ENCODE assay signal across 8 cellular contexts in the genomic region with DNA sequence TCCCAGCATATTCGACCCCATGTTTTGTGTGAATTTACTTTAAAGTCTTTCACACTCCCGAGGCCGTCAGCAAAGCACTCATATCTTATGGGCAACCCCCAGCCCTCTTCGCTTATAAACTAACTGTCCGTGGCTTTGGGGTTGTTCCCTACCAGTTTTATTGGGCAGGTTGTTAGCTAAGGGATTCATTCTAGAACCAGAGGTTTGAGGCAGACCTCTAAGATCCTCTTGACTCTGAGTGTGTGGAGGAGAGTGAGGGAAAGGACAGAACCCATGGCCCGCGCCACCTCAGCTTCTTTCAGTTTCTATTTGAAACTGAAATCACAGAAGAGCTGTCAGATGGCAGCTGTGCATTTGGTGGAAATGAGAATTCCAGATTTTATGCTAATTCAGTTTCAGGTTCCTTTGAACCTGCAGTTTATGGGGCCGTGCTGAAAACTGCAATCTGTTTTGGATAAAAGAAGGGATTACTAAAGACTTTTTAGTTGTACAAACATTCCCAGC.
DNase-seq lines count a peak whose midpoint lies in the region; ATAC-seq, FAIRE-seq and TF ChIP-seq lines count a peak whose summit lies in the region.

No MANE protein-coding gene starts in this region.

- H3K27ac Mint-ChIP-seq in CD8-positive, alpha-beta T cell, result peak overlapping the region; percentile 75
- no peak overlapping the region for H3K27ac Mint-ChIP-seq in activated naive CD8-positive, alpha-beta T cell treated with anti-CD3 and anti-CD28 coated beads, Interleukin-2, amount 50 U/mL, for 24 hours

- H3K9ac ChIP-seq in mesendoderm (ENCODE audit: low read length), result no peak overlapping the region

- peak overlapping the region; percentile 20 for H3K4me3 ChIP-seq in CD8-positive, alpha-beta T cell (ENCODE audit: low read depth, low read length)
- H3K4me3 ChIP-seq in mesendoderm (ENCODE audit: low read length), result no peak overlapping the region

- ATAC-seq in CD8-positive, alpha-beta T cell, result peak; percentile 33
- peak; percentile 83 for ATAC-seq in HG03196 (IDR thresholded peaks at IDR 0.05; ENCODE audit: unreplicated experiment)
- no peak for ATAC-seq in activated naive CD8-positive, alpha-beta T cell treated with anti-CD3 and anti-CD28 coated beads, Interleukin-2, amount 50 U/mL, for 24 hours

- H3K4ac ChIP-seq in mesendoderm (ENCODE audit: low read depth, low read length), result no peak overlapping the region

- TF ChIP-seq CTCF in CD8-positive, alpha-beta T cell (IDR thresholded peaks at IDR 0.05), result no peak

- H4K5ac ChIP-seq in mesendoderm (ENCODE audit: low read length), result no peak overlapping the region

- intact Hi-C loops in CD8-positive, alpha-beta T cell (cut with DNase I, micrococcal nuclease), result no loop called here

- H3K56ac ChIP-seq in mesendoderm (ENCODE audit: low read length), result no peak overlapping the region

- no peak overlapping the region for H3K4me2 ChIP-seq in mesendoderm (ENCODE audit: low read length)

- peak; percentile 14 for FAIRE-seq in GM19239 (lab: Jason Lieb, UNC)

- no peaks in the 10 kb centered on the region for H3K9me3 ChIP-seq in CD8-positive, alpha-beta T cell (ENCODE audit: low read length)

- no peak overlapping the region for H3K23ac ChIP-seq in mesendoderm (ENCODE audit: low read length)

- no peaks in the 10 kb centered on the region for H3K79me1 ChIP-seq in mesendoderm (ENCODE audit: low read length)

- no peak for DNase-seq in CD8-positive, alpha-beta T cell
- DNase-seq in GM19239 (ENCODE audit: insufficient read length, low spot score), result peak; percentile 28
- DNase-seq in activated naive CD8-positive, alpha-beta T cell treated with anti-CD3 and anti-CD28 coated beads, Interleukin-2, amount 50 U/mL, for 24 hours, result no peak
- no peak for DNase-seq in nucleus accumbens (lab: John Stamatoyannopoulos, UW)
- DNase-seq in mesendoderm, result no peak
- DNase-seq in ecto neural progenitor cell (ENCODE audit: low spot score), result no peak
- no peak for DNase-seq in NCI-H1436 (lab: John Stamatoyannopoulos, UW)

- H3K18ac ChIP-seq in mesendoderm (ENCODE audit: low read length), result no peak overlapping the region

- WGBS in mesendoderm (ENCODE audit: extremely low coverage, insufficient coverage, low lambda C conversion rate), result no CpG with 5 or more reads among the region's 8 CpGs

- peak overlapping the region; percentile 77 for H3K4me3 Mint-ChIP-seq in CD8-positive, alpha-beta T cell
- peak overlapping the region; percentile 35 for H3K4me3 Mint-ChIP-seq in activated naive CD8-positive, alpha-beta T cell treated with anti-CD3 and anti-CD28 coated beads, Interleukin-2, amount 50 U/mL, for 24 hours

- H3K27me3 ChIP-seq in CD8-positive, alpha-beta T cell (ENCODE audit: insufficient read depth, low read length), result no peaks in the 10 kb centered on the region
- peaks cover 22% of the 10 kb centered on the region for H3K27me3 ChIP-seq in mesendoderm (ENCODE audit: insufficient read depth, low read length, poor library complexity)

- no peaks in the 10 kb centered on the region for H3K27me3 Mint-ChIP-seq in CD8-positive, alpha-beta T cell (ENCODE audit: low read depth)
- peaks cover 4% of the 10 kb centered on the region for H3K27me3 Mint-ChIP-seq in activated naive CD8-positive, alpha-beta T cell treated with anti-CD3 and anti-CD28 coated beads, Interleukin-2, amount 50 U/mL, for 24 hours

- POLR2A ChIA-PET in CD8-positive, alpha-beta T cell (lab: Charles Lee), result interaction anchor here (1.2 kb wide), 1 partner anchor 12 kb away, joined by 3 read pairs; no protein-coding TSS in a partner anchor

- H2BK15ac ChIP-seq in mesendoderm (replicated peaks; ENCODE audit: low read depth), result no peak overlapping the region

- no peaks in the 10 kb centered on the region for H3K9me3 Mint-ChIP-seq in CD8-positive, alpha-beta T cell
- no peaks in the 10 kb centered on the region for H3K9me3 Mint-ChIP-seq in activated naive CD8-positive, alpha-beta T cell treated with anti-CD3 and anti-CD28 coated beads, Interleukin-2, amount 50 U/mL, for 24 hours

- no peaks in the 10 kb centered on the region for H3K36me3 ChIP-seq in CD8-positive, alpha-beta T cell (ENCODE audit: insufficient read depth, low read length)
- H3K36me3 ChIP-seq in mesendoderm (ENCODE audit: control insufficient read depth, insufficient read depth, low read length), result no peaks in the 10 kb centered on the region

- peaks cover 37% of the 10 kb centered on the region for H3K4me1 Mint-ChIP-seq in CD8-positive, alpha-beta T cell (ENCODE audit: low read depth)
- peaks cover 43% of the 10 kb centered on the region for H3K4me1 Mint-ChIP-seq in activated naive CD8-positive, alpha-beta T cell treated with anti-CD3 and anti-CD28 coated beads, Interleukin-2, amount 50 U/mL, for 24 hours

- no peak overlapping the region for H3K27ac ChIP-seq in CD8-positive, alpha-beta T cell (ENCODE audit: low read depth, low read length)
- no peak overlapping the region for H3K27ac ChIP-seq in mesendoderm (ENCODE audit: low read depth, low read length)

- no peak overlapping the region for H2AK5ac ChIP-seq in mesendoderm (ENCODE audit: low read length)

- no peak overlapping the region for H2BK120ac ChIP-seq in mesendoderm (ENCODE audit: low read depth, low read length)

- no peak overlapping the region for H2BK5ac ChIP-seq in mesendoderm (ENCODE audit: low read length)

- peaks cover 16% of the 10 kb centered on the region for H3K4me1 ChIP-seq in CD8-positive, alpha-beta T cell (ENCODE audit: insufficient read depth, low read length)
- no peaks in the 10 kb centered on the region for H3K4me1 ChIP-seq in mesendoderm (ENCODE audit: control insufficient read depth, low read depth, low read length)

- H4K8ac ChIP-seq in mesendoderm (ENCODE audit: low read depth, low read length), result no peak overlapping the region

- CTCF ChIA-PET in CD8-positive, alpha-beta T cell (lab: Charles Lee), result interaction anchor here (1.7 kb wide), 1 partner anchor 16 kb away, joined by 10 read pairs; no protein-coding TSS in a partner anchor

- no peaks in the 10 kb centered on the region for H3K36me3 Mint-ChIP-seq in CD8-positive, alpha-beta T cell
- no peaks in the 10 kb centered on the region for H3K36me3 Mint-ChIP-seq in activated naive CD8-positive, alpha-beta T cell treated with anti-CD3 and anti-CD28 coated beads, Interleukin-2, amount 50 U/mL, for 24 hours (ENCODE audit: low read depth)

- no peaks in the 10 kb centered on the region for H3K79me2 ChIP-seq in mesendoderm (ENCODE audit: control insufficient read depth, insufficient read depth, low read length)
